ENCODE assay signal across 8 cellular contexts in the genomic region with DNA sequence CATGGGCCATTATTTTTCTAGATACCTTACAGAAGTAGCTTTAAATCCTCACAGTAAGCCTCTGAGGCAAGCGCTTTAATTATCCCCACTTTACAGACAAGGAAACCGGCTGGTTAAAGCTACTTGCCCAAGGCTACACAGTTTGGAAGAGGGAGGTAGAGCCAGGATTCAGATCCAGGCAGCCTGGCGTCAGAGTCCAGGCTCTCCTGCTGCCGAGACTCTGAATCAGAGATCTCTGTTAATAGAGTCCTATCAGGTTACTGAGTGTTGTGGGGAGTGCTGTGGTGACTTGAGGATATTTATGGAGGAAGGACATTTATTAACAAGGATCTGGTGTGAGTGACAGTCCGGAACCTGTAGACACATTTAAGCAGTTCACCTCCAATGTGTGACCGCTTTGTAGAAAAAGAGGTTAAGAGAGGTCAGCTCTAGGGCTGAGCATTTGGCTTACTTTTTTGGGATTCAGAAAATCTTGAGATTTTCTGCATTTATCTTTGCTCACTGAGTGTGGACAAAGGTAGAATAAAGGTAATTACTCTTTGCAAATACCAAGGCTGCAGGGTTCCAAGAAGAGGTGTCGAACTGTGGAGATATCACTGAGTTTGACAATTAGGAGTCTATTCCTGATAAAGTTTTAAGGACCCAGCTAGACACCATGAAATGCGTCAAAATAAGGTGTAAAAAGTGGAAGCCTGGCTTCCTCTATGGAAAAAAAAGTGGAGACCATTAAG. TPM values are rescaled to one million over a fixed set of nuclear protein-coding genes. Genes with fewer than 3 reads are reported as not detected.
DNase-seq lines count a peak whose midpoint lies in the region; TF ChIP-seq lines count a peak whose summit lies in the region.

No MANE protein-coding gene starts in this region.

- peaks cover 16% of the 10 kb centered on the region for H3K4me1 Mint-ChIP-seq in activated CD4-positive, alpha-beta T cell treated with anti-CD3 and anti-CD28 coated beads, Interleukin-2, amount 10 ng/mL, durations not matched to agents 24 days and 14 days
- peaks cover 23% of the 10 kb centered on the region for H3K4me1 Mint-ChIP-seq in progenitor cell of endocrine pancreas (ENCODE audit: low read depth)

- 80% methylated on average over 8 of the region's 8 CpGs for whole genome bisulfite sequencing in mammary epithelial cell (ENCODE audit: low coverage, missing lambda C conversion rate)
- WGBS in GM23248 (ENCODE audit: low coverage in 1 of 2, low lambda C conversion rate in 2 of 2, missing lambda C conversion rate in 2 of 2), 2 experiments, result 96 to 98% methylated on average over 8 of the region's 8 CpGs

- no peaks in the 10 kb centered on the region for H3K9me2 ChIP-seq in MM.1S (replicated peaks; ENCODE audit: insufficient read depth, low read length)
- H3K9me2 ChIP-seq in GM23248 (ENCODE audit: insufficient read depth), result no peaks in the 10 kb centered on the region

- H3K27me3 Mint-ChIP-seq in activated CD4-positive, alpha-beta T cell treated with anti-CD3 and anti-CD28 coated beads, Interleukin-2, amount 10 ng/mL, durations not matched to agents 24 days and 14 days, result no peaks in the 10 kb centered on the region
- no peaks in the 10 kb centered on the region for H3K27me3 Mint-ChIP-seq in progenitor cell of endocrine pancreas

- no peak overlapping the region for H3K27ac ChIP-seq in MM.1S (ENCODE audit: low read length)
- H3K27ac ChIP-seq in mammary epithelial cell (ENCODE audit: insufficient read depth, low read depth, low read length), result no peak overlapping the region
- no peak overlapping the region for H3K27ac ChIP-seq in GM23248

- H3K27ac Mint-ChIP-seq in activated CD4-positive, alpha-beta T cell treated with anti-CD3 and anti-CD28 coated beads, Interleukin-2, amount 10 ng/mL, durations not matched to agents 24 days and 14 days, result peak overlapping the region; percentile 92
- peak overlapping the region; percentile 95 for H3K27ac Mint-ChIP-seq in progenitor cell of endocrine pancreas

- intact Hi-C loops in activated CD4-positive, alpha-beta T cell treated with anti-CD3 and anti-CD28 coated beads, Interleukin-2, amount 10 ng/mL, durations not matched to agents 24 days and 14 days (cut with micrococcal nuclease), result loop anchor here (2.0 to 5.0 kb wide), 2 partner anchors 228 to 387 kb away; a partner anchor contains a TSS
- intact Hi-C loops in mammary epithelial cell (cut with micrococcal nuclease), result loop anchor here (2.0 kb wide), 1 partner anchor 37 kb away; no protein-coding TSS in a partner anchor

- peak overlapping the region; percentile 94 for H3K4me3 Mint-ChIP-seq in activated CD4-positive, alpha-beta T cell treated with anti-CD3 and anti-CD28 coated beads, Interleukin-2, amount 10 ng/mL, durations not matched to agents 24 days and 14 days
- peak overlapping the region; percentile 91 for H3K4me3 Mint-ChIP-seq in progenitor cell of endocrine pancreas (ENCODE audit: low read depth)

- CTCF ChIA-PET in mammary epithelial cell (lab: Charles Lee; ENCODE audit: low non-redundant PET), result no interaction called here

- H3K4me1 ChIP-seq in MM.1S (ENCODE audit: low read length) (peaks cover 17% of the 10 kb centered on the region), mammary epithelial cell (ENCODE audit: insufficient read depth, low read length) (peaks cover 20% of the 10 kb centered on the region), GM23248 (ENCODE audit: insufficient read depth) (peaks cover 12% of the 10 kb centered on the region)

- DNase-seq in activated CD4-positive, alpha-beta T cell treated with anti-CD3 and anti-CD28 coated beads, Interleukin-2, amount 10 ng/mL, durations not matched to agents 24 days and 14 days, result no peak
- DNase-seq in activated CD4-positive, alpha-beta T cell treated with anti-CD3 and anti-CD28 coated beads for 48 hours, result no peak
- DNase-seq in MM.1S (no peak), mammary epithelial cell (no peak), progenitor cell of endocrine pancreas (ENCODE audit: low spot score, unreplicated experiment) (no peak), dermis blood vessel endothelial cell (no peak), GM23248 (no peak)
- DNase-seq in stimulated activated naive CD4-positive, alpha-beta T cell treated with Interleukin-2 at 50 U/mL for 16 hours (lab: John Stamatoyannopoulos, UW), result no peak

- no peak overlapping the region for H3K4me3 ChIP-seq in MM.1S (ENCODE audit: low read length)
- no peak overlapping the region for H3K4me3 ChIP-seq in mammary epithelial cell (replicated peaks in 1 of 3; ENCODE audit: insufficient read depth in 1 of 3, low read depth in 2 of 3, low read length in 3 of 3)
- no peak overlapping the region for H3K4me3 ChIP-seq in GM23248

- H3K9me3 ChIP-seq in MM.1S (replicated peaks; ENCODE audit: insufficient read depth, low read length) (no peaks in the 10 kb centered on the region), mammary epithelial cell (replicated peaks; ENCODE audit: insufficient read depth, low read length) (no peaks in the 10 kb centered on the region), GM23248 (ENCODE audit: low read depth) (no peaks in the 10 kb centered on the region)

- H3K27me3 ChIP-seq in MM.1S (replicated peaks; ENCODE audit: insufficient read depth, low read length) (no peaks in the 10 kb centered on the region), mammary epithelial cell (ENCODE audit: insufficient read depth, low read length) (no peaks in the 10 kb centered on the region), GM23248 (replicated peaks; ENCODE audit: insufficient read depth) (no peaks in the 10 kb centered on the region)

- peak overlapping the region; percentile 93; the same call in 1 of the 2 replicates for H3K4me2 ChIP-seq in MM.1S (ENCODE audit: low read depth, low read length)
- H3K4me2 ChIP-seq in mammary epithelial cell (ENCODE audit: insufficient read depth, low read depth, low read length), result peak overlapping the region; percentile 80
- H3K4me2 ChIP-seq in GM23248 (ENCODE audit: unreplicated experiment), result no peak overlapping the region

- H3K9ac ChIP-seq in MM.1S (ENCODE audit: low read length) (no peak overlapping the region), mammary epithelial cell (ENCODE audit: insufficient read depth, low read length) (no peak overlapping the region), GM23248 (no peak overlapping the region)

- in situ Hi-C loops in mammary epithelial cell (cut with MboI; ENCODE audit: low sequenced_read_pairs in 2 of 2) (no loop called here), GM23248 (cut with MboI) (no loop called here)

- H2AFZ ChIP-seq in MM.1S (ENCODE audit: low read length), result peak overlapping the region; percentile 94
- H2AFZ ChIP-seq in mammary epithelial cell (ENCODE audit: low read depth, low read length), result peak overlapping the region; percentile 93
- no peak overlapping the region; the same call in 1 of the 2 replicates for H2AFZ ChIP-seq in GM23248

- H3K36me3 ChIP-seq in MM.1S (replicated peaks; ENCODE audit: insufficient read depth, low read length), result no peaks in the 10 kb centered on the region
- peaks cover 7% of the 10 kb centered on the region for H3K36me3 ChIP-seq in mammary epithelial cell (ENCODE audit: insufficient read depth, low read length)
- H3K36me3 ChIP-seq in GM23248 (ENCODE audit: low read depth), result peaks cover 2% of the 10 kb centered on the region; the same call in 1 of the 2 replicates

- peaks cover 34% of the 10 kb centered on the region for H3K79me2 ChIP-seq in MM.1S (ENCODE audit: low read length)
- peaks cover 33% of the 10 kb centered on the region for H3K79me2 ChIP-seq in mammary epithelial cell (ENCODE audit: insufficient read depth, low read length)
- H3K79me2 ChIP-seq in GM23248 (ENCODE audit: insufficient read depth), result peaks cover 30% of the 10 kb centered on the region

- H4K20me1 ChIP-seq in MM.1S (ENCODE audit: insufficient read depth, low read length) (0 out of 2 replicates have a peak, but pooled peaks cover 10% of the 10 kb centered on the region), mammary epithelial cell (ENCODE audit: insufficient read depth, low read length) (no peaks in the 10 kb centered on the region), GM23248 (ENCODE audit: insufficient read depth) (no peaks in the 10 kb centered on the region)

- no TSS peak for BruUV-seq in mammary epithelial cell (replicated peaks; lab: Mats Ljungman, UMichigan)

- H3K36me3 Mint-ChIP-seq in activated CD4-positive, alpha-beta T cell treated with anti-CD3 and anti-CD28 coated beads, Interleukin-2, amount 10 ng/mL, durations not matched to agents 24 days and 14 days (ENCODE audit: low read depth), result peaks cover 17% of the 10 kb centered on the region
- no peaks in the 10 kb centered on the region for H3K36me3 Mint-ChIP-seq in progenitor cell of endocrine pancreas (ENCODE audit: insufficient read depth)

- H3F3A ChIP-seq in MM.1S (ENCODE audit: insufficient read depth, low read length) (peaks cover 14% of the 10 kb centered on the region), GM23248 (ENCODE audit: insufficient read depth) (peaks cover 40% of the 10 kb centered on the region)

- no peak for TF ChIP-seq CTCF in MM.1S (IDR thresholded peaks at IDR 0.05; ENCODE audit: low read length)
- TF ChIP-seq CTCF in mammary epithelial cell (conservative IDR thresholded peaks at IDR 0.05 in 1 of 2, IDR thresholded peaks at IDR 0.05 in 1 of 2; ENCODE audit: extremely low read depth in 1 of 2, insufficient read depth in 1 of 2, low read depth in 1 of 2, low read length in 2 of 2), result no peak
- TF ChIP-seq CTCF in progenitor cell of endocrine pancreas (IDR thresholded peaks at IDR 0.05; ENCODE audit: unreplicated experiment), result no peak

- H3K9me3 Mint-ChIP-seq in activated CD4-positive, alpha-beta T cell treated with anti-CD3 and anti-CD28 coated beads, Interleukin-2, amount 10 ng/mL, durations not matched to agents 24 days and 14 days, result no peaks in the 10 kb centered on the region
- no peaks in the 10 kb centered on the region for H3K9me3 Mint-ChIP-seq in progenitor cell of endocrine pancreas (ENCODE audit: low read depth)

- dilution Hi-C loops in mammary epithelial cell (cut with HindIII; ENCODE audit: low sequenced_read_pairs), result no loop called here

RNA-seq across cellular contexts. Expression of a gene that starts 1.6 kb away (rescaled TPM):
- total RNA-seq in activated CD4-positive, alpha-beta T cell treated with anti-CD3 and anti-CD28 coated beads, Interleukin-2, amount 10 ng/mL, durations not matched to agents 24 days and 14 days, result 31.4 and 34.7 TPM in 2 replicates
- total RNA-seq in mammary epithelial cell, result 10 to 100 TPM; 18.8 to 19.4 TPM
- polyA plus RNA-seq in mammary epithelial cell, result 11.5 TPM
- 29.7 TPM for polyA minus RNA-seq in mammary epithelial cell
- 28.4 and 30.9 TPM in 2 replicates for total RNA-seq in progenitor cell of endocrine pancreas
- 34.0 and 43.6 TPM in 2 replicates for total RNA-seq in dermis blood vessel endothelial cell
- 19.0 and 21.5 TPM in 2 replicates for total RNA-seq in GM23248 (2014; rRNA removed; shearing (Covaris generic))
- 7.4 and 7.6 TPM in 2 replicates for polyA plus RNA-seq in GM23248 (2016; fragmentation: Nextera tagmentation; extraction: Ambion mirVana)

RNA-seq across cellular contexts. Expression of a gene that starts 41.8 kb away (rescaled TPM):
- total RNA-seq in activated CD4-positive, alpha-beta T cell treated with anti-CD3 and anti-CD28 coated beads, Interleukin-2, amount 10 ng/mL, durations not matched to agents 24 days and 14 days, result 132 TPM in 2 replicates
- 10 to 100 TPM; 41.0 to 67.8 TPM for total RNA-seq in mammary epithelial cell
- 40.7 TPM for polyA plus RNA-seq in mammary epithelial cell
- 232 TPM for polyA minus RNA-seq in mammary epithelial cell
- total RNA-seq in progenitor cell of endocrine pancreas, result 43.3 and 44.7 TPM in 2 replicates
- total RNA-seq in dermis blood vessel endothelial cell, result 63.0 and 84.0 TPM in 2 replicates
- total RNA-seq in GM23248 (2014; rRNA removed; shearing (Covaris generic)), result 30.2 and 36.5 TPM in 2 replicates
- 49.5 and 49.7 TPM in 2 replicates for polyA plus RNA-seq in GM23248 (2016; fragmentation: Nextera tagmentation; extraction: Ambion mirVana)
